8 cellular contexts compared by ENCODE assay signal in genomic region chr5:95712347-95712958, GRCh38. TPM values are rescaled to one million over a fixed set of nuclear protein-coding genes. Genes with fewer than 3 reads are reported as not detected.
A peak's percentile ranks its signal among the peaks of the same experiment; 100 is the strongest.
DNase-seq lines count a peak whose midpoint lies in the region; ATAC-seq, FAIRE-seq and TF ChIP-seq lines count a peak whose summit lies in the region.

No MANE protein-coding gene starts in this region.

- no peak overlapping the region for H2AK5ac ChIP-seq in H1 (ENCODE audit: low read depth, low read length)

- no peak overlapping the region; the same call in 1 of the 2 replicates for H2AFZ ChIP-seq in H1 (ENCODE audit: low read length)

- H2BK15ac ChIP-seq in H1 (ENCODE audit: low read length) = 0 out of 2 replicates have a peak overlapping the region, but pooled peaks have one; percentile 54

- no peak overlapping the region for H3K23ac ChIP-seq in H1 (ENCODE audit: insufficient read length)

- FAIRE-seq in H1 (lab: Jason Lieb, UNC) = no peak

- no peak overlapping the region for H2BK5ac ChIP-seq in H1 (ENCODE audit: low read depth, low read length)

- peak overlapping the region; percentile 83; the same call in 1 of the 2 replicates for H3K18ac ChIP-seq in H1 (ENCODE audit: extremely low read depth, low read length)

- H3K4me3 ChIP-seq in H1 (ENCODE audit: extremely low read depth in 1 of 4, insufficient read depth in 2 of 4, low read depth in 3 of 4, low read length in 4 of 4) = no peak overlapping the region

- CTCF ChIA-PET in H1 (lab: Charles Lee; ENCODE audit: partially characterized antibody) = interaction anchor here (0.9 to 1.7 kb wide), 4 partner anchors 18 to 70 kb away, joined by 3 to 4 read pairs (median 3); partner anchors contain the start of gene RHOBTB3

- H3K14ac ChIP-seq in H1 (ENCODE audit: insufficient read length) = no peak overlapping the region

- no peak for TF ChIP-seq CTCF in H1 (IDR thresholded peaks at IDR 0.05; ENCODE audit: control extremely low read depth in 1 of 3, insufficient read depth in 1 of 3, low read depth in 1 of 3, low read length in 3 of 3)

- H2BK120ac ChIP-seq in H1 (replicated peaks; ENCODE audit: low read depth, low read length) = no peak overlapping the region

- ATAC-seq in GM18519 (IDR thresholded peaks at IDR 0.05; ENCODE audit: low FRiP score, unreplicated experiment) = no peak
- ATAC-seq in HG03354 (IDR thresholded peaks at IDR 0.05; ENCODE audit: poor library complexity, severe bottlenecking, unreplicated experiment) = no peak

- no peak overlapping the region for H2BK20ac ChIP-seq in H1 (ENCODE audit: low read length)

- TF ChIP-seq POLR2A in H1 (IDR thresholded peaks at IDR 0.05; ENCODE audit: control extremely low read depth in 1 of 2, low read depth in 2 of 2, low read length in 2 of 2) = no peak

- H4K5ac ChIP-seq in H1 (ENCODE audit: insufficient read length, low read depth, low read length) = no peak overlapping the region

- H3K27ac ChIP-seq in H1 (ENCODE audit: low read depth, low read length) = no peak overlapping the region; the same call in 1 of the 2 replicates

- TF ChIP-seq EP300 in H1 (IDR thresholded peaks at IDR 0.05; ENCODE audit: borderline replicate concordance in 1 of 2, low read depth in 2 of 2, low read length in 2 of 2) = no peak

- 75% methylated on average over 2 of the region's 2 CpGs; no CpG with 5 or more reads in 1 of the 2 experiments for whole genome bisulfite sequencing in H1 (ENCODE audit: extremely low coverage in 1 of 2, insufficient coverage in 1 of 2, insufficient read length in 1 of 2, insufficient replicate concordance in 2 of 2, low coverage in 1 of 2, low lambda C conversion rate in 2 of 2, missing lambda C conversion rate in 1 of 2), 2 experiments

- no peak overlapping the region for H3K56ac ChIP-seq in H1 (replicated peaks; ENCODE audit: insufficient read length, low read depth, low read length)

- no peak for TF ChIP-seq RAD21 in H1 (IDR thresholded peaks at IDR 0.05 in 1 of 2, conservative IDR thresholded peaks at IDR 0.05 in 1 of 2; ENCODE audit: low read depth in 2 of 2, low read length in 2 of 2)

- H3K9ac ChIP-seq in H1 (replicated peaks in 1 of 4; ENCODE audit: extremely low read depth in 1 of 4, low read depth in 3 of 4, low read length in 3 of 4) = no peak overlapping the region

- H4K8ac ChIP-seq in H1 (ENCODE audit: extremely low read depth, insufficient read depth, low read length) = no peak overlapping the region; the same call in 1 of the 2 replicates

- H3K79me1 ChIP-seq in H1 (ENCODE audit: low read depth, low read length) = no peaks in the 10 kb centered on the region

- no peak overlapping the region; the same call in 1 of the 2 replicates for H2BK12ac ChIP-seq in H1 (ENCODE audit: low read depth, low read length)

- peaks cover 0 to 11% (median 9%) of the 10 kb centered on the region in 4 experiments; a peak in 6 of 7 replicates for H3K27me3 ChIP-seq in H1 (replicated peaks in 1 of 4; ENCODE audit: control insufficient read depth in 3 of 4, extremely low read depth in 1 of 4, insufficient read depth in 3 of 4, low read length in 3 of 4)

- no peaks in the 10 kb centered on the region for H3K79me2 ChIP-seq in H1 (ENCODE audit: control insufficient read depth in 1 of 2, insufficient read depth in 2 of 2, low read length in 2 of 2)

- no peaks in the 10 kb centered on the region for H4K20me1 ChIP-seq in H1 (replicated peaks in 1 of 2; ENCODE audit: control insufficient read depth in 1 of 2, insufficient read depth in 2 of 2, low read length in 2 of 2)

- H3K4me1 ChIP-seq in H1 (replicated peaks in 1 of 4; ENCODE audit: control insufficient read depth in 3 of 4, insufficient read depth in 4 of 4, low read length in 3 of 4) = peaks cover 2 to 10% (median 5%) of the 10 kb centered on the region in 4 experiments; a peak in 3 of 7 replicates

- no peak overlapping the region for H3K4ac ChIP-seq in H1 (replicated peaks; ENCODE audit: insufficient read length, low read depth, low read length)

- no peaks in the 10 kb centered on the region for H3K36me3 ChIP-seq in H1 (ENCODE audit: control insufficient read depth in 2 of 4, insufficient read depth in 4 of 4, low read length in 3 of 4)

- no peak overlapping the region for H4K91ac ChIP-seq in H1 (replicated peaks; ENCODE audit: insufficient read length, low read length)

- no peaks in the 10 kb centered on the region for H3K9me3 ChIP-seq in H1 (ENCODE audit: insufficient read depth in 2 of 2, low read depth in 1 of 2, low read length in 1 of 2)

- POLR2A ChIA-PET in H1 (lab: Charles Lee; ENCODE audit: partially characterized antibody) = interaction anchor here (0.8 to 4.3 kb wide), 5 partner anchors 9 to 65 kb away, joined by 3 to 24 read pairs (median 4); partner anchors contain the start of genes RFESD and RHOBTB3

- DNase-seq in activated CD4-positive, alpha-beta T cell treated with anti-CD3 and anti-CD28 coated beads for 24 hours (ENCODE audit: low read depth in 2 of 2) = peak; percentile 34 to 39
- no peak for DNase-seq in activated CD4-positive, alpha-beta T cell treated with anti-CD3 and anti-CD28 coated beads for 1 hour
- peak; percentile 98 for DNase-seq in NCI-H226
- DNase-seq in H1 (ENCODE audit: low read depth in 1 of 2, low spot score in 2 of 2) = no peak
- peak; percentile 47 to 55 for DNase-seq in stimulated activated CD4-positive, alpha-beta T cell treated with anti-CD3 and anti-CD28 coated beads, Interleukin-15, amount 100 ng/mL, for 48 hours (ENCODE audit: low read depth in 2 of 2)
- no peak for DNase-seq in cerebellum (ENCODE audit: low spot score)

- peak overlapping the region in 1 of 2 experiments; percentile 84; a peak in 1 of 4 replicates for H3K4me2 ChIP-seq in H1 (ENCODE audit: insufficient read depth in 1 of 2, low read depth in 2 of 2, low read length in 2 of 2)

- H3K23me2 ChIP-seq in H1 (ENCODE audit: low read depth, low read length) = peaks cover 9% of the 10 kb centered on the region

TF ChIP-seq in H1, 55 proteins besides CTCF, POLR2A, EP300 and RAD21:
- TF ChIP-seq NANOG (IDR thresholded peaks at IDR 0.05; ENCODE audit: insufficient read depth, low read depth, low read length, poor library complexity, severe bottlenecking) = no peak

RNA-seq across cellular contexts. Expression of gene RHOBTB3, which starts 18.7 kb away (rescaled TPM):
- 8.2 and 11.5 TPM in 2 replicates for total RNA-seq in H1 (2021; fragmentation: NEBNext Ultra II Directional; extraction: Animal tissue kit (Norgen Biotek cat#: 25700))
- polyA plus RNA-seq in H1 (2011; rRNA removed) = 16.1 and 17.5 TPM in 2 replicates
- 10.9 TPM for polyA plus RNA-seq in H1 (2011; cell fraction: cytosol; rRNA removed)
- polyA plus RNA-seq in H1 (2011; cell fraction: nucleus; rRNA removed) = 14.9 TPM
- polyA plus RNA-seq in H1 (2012, experiment 1 of 2) = 8.1 to 16.9 TPM (median 13.1 TPM) in 4 replicates
- polyA plus RNA-seq in H1 (2012, experiment 2 of 2) = 0.64 TPM
- polyA plus RNA-seq in H1 (2013, experiment 1 of 2) = 8.8 TPM
- polyA plus RNA-seq in H1 (2013, experiment 2 of 2) = 11.7 TPM
- polyA minus RNA-seq in H1 (2011; rRNA and poly(A)+ RNA removed) = 42.5 and 52.5 TPM in 2 replicates
- polyA minus RNA-seq in H1 (2011; cell fraction: cytosol; rRNA and poly(A)+ RNA removed) = 30.8 TPM
- 33.2 TPM for polyA minus RNA-seq in H1 (2011; cell fraction: nucleus; rRNA and poly(A)+ RNA removed)
- 172 TPM for total RNA-seq in cerebellum

RNA-seq across cellular contexts. Expression of gene SPATA9, which starts 29.7 kb away (rescaled TPM):
- total RNA-seq in H1 (2021; fragmentation: NEBNext Ultra II Directional; extraction: Animal tissue kit (Norgen Biotek cat#: 25700)) = not detected in 2 replicates
- polyA plus RNA-seq in H1 (2011; rRNA removed) = not detected in 2 replicates
- polyA plus RNA-seq in H1 (2011; cell fraction: cytosol; rRNA removed) = not detected
- not detected for polyA plus RNA-seq in H1 (2011; cell fraction: nucleus; rRNA removed)
- polyA plus RNA-seq in H1 (2012, experiment 1 of 2) = 0.09 TPM in 1 of 4 replicates, not detected in the others
- not detected for polyA plus RNA-seq in H1 (2012, experiment 2 of 2)
- polyA plus RNA-seq in H1 (2013, experiment 1 of 2) = not detected
- not detected for polyA plus RNA-seq in H1 (2013, experiment 2 of 2)
- not detected in 2 replicates for polyA minus RNA-seq in H1 (2011; rRNA and poly(A)+ RNA removed)
- not detected for polyA minus RNA-seq in H1 (2011; cell fraction: cytosol; rRNA and poly(A)+ RNA removed)
- not detected for polyA minus RNA-seq in H1 (2011; cell fraction: nucleus; rRNA and poly(A)+ RNA removed)
- 0.82 TPM for total RNA-seq in cerebellum

Comparison
In these comparisons a context has a peak if more than half of its experiments do, and no peak if none do; other contexts are left out.
1. DNase-seq: peak in activated CD4-positive, alpha-beta T cell treated with anti-CD3 and anti-CD28 coated beads for 24 hours (2 of 2), NCI-H226 (single experiment) and stimulated activated CD4-positive, alpha-beta T cell treated with anti-CD3 and anti-CD28 coated beads, Interleukin-15, amount 100 ng/mL, for 48 hours (2 of 2); none in activated CD4-positive, alpha-beta T cell treated with anti-CD3 and anti-CD28 coated beads for 1 hour (single experiment), H1 (0 of 2) and cerebellum (single experiment).
2. RNA of gene RHOBTB3, which starts 18.7 kb away (total RNA-seq): 172 TPM in cerebellum (single experiment); 8.2 to 11.5 TPM in H1; every median in the first group is over 10 times any median in the second.